20 cellular contexts compared by ENCODE assay signal in the genomic region with DNA sequence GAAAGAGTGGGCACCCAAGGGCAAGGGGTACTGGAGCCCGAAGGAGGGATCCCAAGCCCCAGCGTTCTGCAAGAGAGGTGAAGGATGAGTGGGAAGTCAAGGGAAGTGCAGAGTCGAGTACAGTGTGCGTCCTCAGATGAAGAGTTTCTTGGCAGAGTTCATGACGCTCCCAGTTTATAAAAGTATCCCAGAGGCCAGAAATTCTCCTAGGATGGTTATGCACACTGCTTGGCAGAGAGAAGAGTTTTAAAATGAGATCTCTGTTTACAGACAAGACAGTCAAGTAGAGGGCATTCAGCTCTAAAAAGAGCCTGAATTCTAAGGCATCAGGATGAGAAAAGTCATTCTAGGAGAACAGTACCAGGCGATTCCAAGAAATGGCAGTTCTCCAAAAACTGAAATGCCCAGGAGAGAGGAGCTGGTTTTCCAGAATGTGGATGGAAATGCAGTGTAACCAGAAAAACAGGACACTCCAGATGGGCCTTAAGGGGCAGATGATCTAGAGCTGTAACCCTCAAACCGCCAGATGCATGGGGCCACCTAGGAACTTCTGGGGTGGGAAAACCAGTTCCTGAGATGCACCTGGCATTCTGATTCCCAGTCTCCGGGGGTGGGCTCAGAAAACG.
DNase-seq lines count a peak whose midpoint lies in the region; ATAC-seq, FAIRE-seq and TF ChIP-seq lines count a peak whose summit lies in the region.
"Had no signal": no experiment of that assay in that cellular context is flagged by ENCODE, and none has a peak within 500 bp of the region (broad histone marks: within the 10 kb centered on the region; RNA-seq: fewer than 3 reads in every experiment).

No MANE protein-coding gene starts in this region.

- no peak overlapping the region for H3K4me3 Mint-ChIP-seq in activated T-cell treated with anti-CD3 and anti-CD28 coated beads, Interleukin-2, amount 50 U/mL, for 4 hours
- H3K4me3 Mint-ChIP-seq: IgD-negative memory B cell; stimulated activated naive CD8-positive, alpha-beta T cell treated with anti-CD3 and anti-CD28 coated beads, Interleukin-15, amount 100 ng/mL, for 72 hours had no signal

- H2AFZ ChIP-seq in HepG2 (ENCODE audit: low read length): no peak overlapping the region
- H2AFZ ChIP-seq: GM23248 had no signal

- H3K9ac ChIP-seq in liver (ENCODE audit: low read depth in 1 of 2, low read length in 2 of 2): no peak overlapping the region
- H3K9ac ChIP-seq in HepG2 (ENCODE audit: insufficient read depth, low read depth, low read length): no peak overlapping the region
- H3K9ac ChIP-seq: GM23248 had no signal

- H3K9me3 Mint-ChIP-seq in activated T-cell treated with anti-CD3 and anti-CD28 coated beads, Interleukin-2, amount 50 U/mL, for 4 hours: no peaks in the 10 kb centered on the region
- H3K9me3 Mint-ChIP-seq: activated naive CD4-positive, alpha-beta T cell treated with anti-CD3 and anti-CD28 coated beads, Interleukin-2, amount 50 U/mL, for 72 hours; IgD-negative memory B cell; stimulated activated naive CD8-positive, alpha-beta T cell treated with anti-CD3 and anti-CD28 coated beads, Interleukin-15, amount 100 ng/mL, for 72 hours had no signal

- no peak for TF ChIP-seq CTCF in liver (IDR thresholded peaks at IDR 0.05; ENCODE audit: low read depth, low read length, missing input control)
- no peak for TF ChIP-seq CTCF in HepG2 (CRISPR knock-in tag; IDR thresholded peaks at IDR 0.05)

- CTCF ChIA-PET in HepG2 (lab: Yijun Ruan, JAX; ENCODE audit: low intra/inter-chr PET ratio, low total read pairs): no interaction called here

- no TSS peak for BruUV-seq in HepG2 (replicated peaks; lab: Mats Ljungman, UMichigan)

- H3K27me3 Mint-ChIP-seq in activated T-cell treated with anti-CD3 and anti-CD28 coated beads, Interleukin-2, amount 50 U/mL, for 4 hours (ENCODE audit: low read depth): peaks cover 10% of the 10 kb centered on the region

- TF ChIP-seq POLR2A in HepG2 (IDR thresholded peaks at IDR 0.05; ENCODE audit: insufficient read depth in 1 of 2, low read depth in 2 of 2, low read length in 2 of 2): no peak

- in situ Hi-C loops in HepG2 (cut with HindIII; ENCODE audit: extremely low pct_ligation_motif_present, low pct_unique_long_range_greater_than_20kb): loop anchor here (25.0 kb wide), 1 partner anchor 548 kb away; no protein-coding TSS in a partner anchor

- no peak for ATAC-seq in HepG2
- ATAC-seq in aorta (ENCODE audit: low FRiP score): peak; percentile 21
- ATAC-seq in activated T-cell treated with anti-CD3 and anti-CD28 coated beads, Interleukin-2, amount 50 U/mL, for 4 hours: no peak
- ATAC-seq: activated naive CD4-positive, alpha-beta T cell treated with anti-CD3 and anti-CD28 coated beads, Interleukin-2, amount 50 U/mL, for 72 hours; stimulated activated naive CD8-positive, alpha-beta T cell treated with anti-CD3 and anti-CD28 coated beads, Interleukin-15, amount 100 ng/mL, for 72 hours had no signal

- no peaks in the 10 kb centered on the region for H3K4me1 Mint-ChIP-seq in activated T-cell treated with anti-CD3 and anti-CD28 coated beads, Interleukin-2, amount 50 U/mL, for 4 hours (ENCODE audit: low read depth)
- H3K4me1 Mint-ChIP-seq: stimulated activated naive CD8-positive, alpha-beta T cell treated with anti-CD3 and anti-CD28 coated beads, Interleukin-15, amount 100 ng/mL, for 72 hours had no signal

- H3K4me1 ChIP-seq in liver (ENCODE audit: control insufficient read depth in 4 of 4, insufficient read depth in 4 of 4, low read length in 3 of 4): peaks cover 10 to 75% (median 59%) of the 10 kb centered on the region in 4 donors
- no peaks in the 10 kb centered on the region for H3K4me1 ChIP-seq in HepG2 (ENCODE audit: insufficient read depth, low read length)
- peaks cover 22 to 40% of the 10 kb centered on the region in 2 donors for H3K4me1 ChIP-seq in muscle layer of duodenum (ENCODE audit: control insufficient read depth in 1 of 2, insufficient read depth in 2 of 2, low read length in 2 of 2)
- H3K4me1 ChIP-seq in aorta (ENCODE audit: control insufficient read depth in 1 of 2, insufficient read depth in 2 of 2, low read length in 2 of 2): peaks cover 0 to 3% of the 10 kb centered on the region in 2 donors

- H3K4me3 ChIP-seq in liver (ENCODE audit: low read depth in 1 of 3, low read length in 3 of 3) (no peak overlapping the region), HepG2 (replicated peaks in 1 of 3; ENCODE audit: insufficient read depth in 1 of 3, low read depth in 2 of 3, low read length in 3 of 3) (no peak overlapping the region), muscle layer of duodenum (ENCODE audit: low read depth in 1 of 2, low read length in 2 of 2) (peak overlapping the region in 1 of 2 donors; percentile 22), aorta (ENCODE audit: low read length in 2 of 2) (no peak overlapping the region)
- H3K4me3 ChIP-seq: GM23248, Peyer's patch, smooth muscle cell had no signal

- H3K27ac ChIP-seq in liver (ENCODE audit: low read depth in 1 of 2, low read length in 2 of 2) (peak overlapping the region; percentile 88 to 89), HepG2 (ENCODE audit: extremely low read length, insufficient read depth, low read length) (no peak overlapping the region), muscle layer of duodenum (ENCODE audit: low read length) (peak overlapping the region; percentile 35), aorta (ENCODE audit: low read depth in 1 of 2, low read length in 2 of 2) (no peak overlapping the region)
- H3K27ac ChIP-seq: GM23248 had no signal

- H3K4me2 ChIP-seq in HepG2 (ENCODE audit: low read depth, low read length): no peak overlapping the region
- H3K4me2 ChIP-seq: smooth muscle cell had no signal

- POLR2A ChIA-PET in HepG2 (lab: Yijun Ruan, JAX): no interaction called here

- TF ChIP-seq RAD21 in liver (IDR thresholded peaks at IDR 0.05) (no peak), HepG2 (CRISPR knock-in tag; IDR thresholded peaks at IDR 0.05) (no peak)

- intact Hi-C loops in HepG2 (cut with micrococcal nuclease; ENCODE audit: unreplicated experiment): no loop called here
- intact Hi-C loops in aorta (cut with DNase I): loop anchor here in 1 of 2 donors (10.0 kb wide), 1 partner anchor 221 kb away; no protein-coding TSS in a partner anchor

- no peaks in the 10 kb centered on the region for H3K9me3 ChIP-seq in liver (ENCODE audit: control insufficient read depth in 4 of 4, low read length in 3 of 4)
- H3K9me3 ChIP-seq in HepG2 (ENCODE audit: low read length): no peaks in the 10 kb centered on the region
- H3K9me3 ChIP-seq in muscle layer of duodenum (ENCODE audit: control insufficient read depth in 1 of 2, low read length in 2 of 2): no peaks in the 10 kb centered on the region
- no peaks in the 10 kb centered on the region for H3K9me3 ChIP-seq in aorta (ENCODE audit: control insufficient read depth, low read length)
- H3K9me3 ChIP-seq: Peyer's patch had no signal

- 60% methylated on average over 9 of the region's 9 CpGs for WGBS in liver
- whole genome bisulfite sequencing in HepG2 (ENCODE audit: low lambda C conversion rate): 71% methylated on average over 9 of the region's 9 CpGs
- WGBS in aorta, 2 donors: 50 to 53% methylated on average over 9 of the region's 9 CpGs

- FAIRE-seq in HepG2 (lab: Jason Lieb, UNC): no peak
- FAIRE-seq: endometrium had no signal

- H3K36me3 Mint-ChIP-seq in activated T-cell treated with anti-CD3 and anti-CD28 coated beads, Interleukin-2, amount 50 U/mL, for 4 hours (ENCODE audit: insufficient read depth): no peaks in the 10 kb centered on the region
- H3K36me3 Mint-ChIP-seq: activated naive CD4-positive, alpha-beta T cell treated with anti-CD3 and anti-CD28 coated beads, Interleukin-2, amount 50 U/mL, for 72 hours had no signal

- DNase-seq in HepG2 (ENCODE audit: low spot score) (no peak), fibroblast of peridontal ligament (ENCODE audit: extremely low read depth) (peak; percentile 35), aorta (no peak), hypothalamus (lab: John Stamatoyannopoulos, UW) (no peak), RPMI8226 (no peak)
- DNase-seq in activated T-cell treated with anti-CD3 and anti-CD28 coated beads, Interleukin-2, amount 50 U/mL, for 4 hours: no peak
- DNase-seq: activated CD4-positive, alpha-beta T cell treated with anti-CD3 and anti-CD28 coated beads for 1 hour; activated CD8-positive, alpha-beta memory T cell treated with anti-CD3 and anti-CD28 coated beads, Interleukin-2, amount 50 U/mL, for 4 hours; GM23248; NCI-H1105 treated with DMSO at 0.1 percent for 48 hours; NCI-H524; Peyer's patch; stimulated activated naive CD8-positive, alpha-beta T cell treated with anti-CD3 and anti-CD28 coated beads, Interleukin-15, amount 100 ng/mL, for 72 hours; T-helper 1 cell had no signal

- no peaks in the 10 kb centered on the region for H4K20me1 ChIP-seq in HepG2 (ENCODE audit: insufficient read depth, low read length)

- H3K27me3 ChIP-seq in liver (ENCODE audit: control insufficient read depth in 4 of 4, insufficient read depth in 4 of 4, low read length in 3 of 4) (no peaks in the 10 kb centered on the region), HepG2 (ENCODE audit: control insufficient read depth in 1 of 2, insufficient read depth in 2 of 2, low read length in 2 of 2) (no peaks in the 10 kb centered on the region), muscle layer of duodenum (ENCODE audit: low read depth, low read length) (no peaks in the 10 kb centered on the region), aorta (ENCODE audit: control insufficient read depth in 1 of 2, insufficient read depth in 2 of 2, low read length in 1 of 2) (no peaks in the 10 kb centered on the region)
- H3K27me3 ChIP-seq: Peyer's patch had no signal

- TF ChIP-seq EP300 in HepG2 (IDR thresholded peaks at IDR 0.05; ENCODE audit: low read depth in 2 of 2, low read length in 2 of 2) (no peak), HepG2 (CRISPR knock-in tag; IDR thresholded peaks at IDR 0.05; ENCODE audit: borderline replicate concordance) (no peak)

- H3K36me3 ChIP-seq in liver (ENCODE audit: control insufficient read depth in 4 of 4, insufficient read depth in 3 of 4, low read depth in 1 of 4, low read length in 3 of 4) (peaks cover 0 to 4% (median 0%) of the 10 kb centered on the region in 4 donors), HepG2 (replicated peaks in 1 of 2; ENCODE audit: control insufficient read depth in 1 of 2, insufficient read depth in 2 of 2, low read length in 2 of 2) (no peaks in the 10 kb centered on the region), muscle layer of duodenum (ENCODE audit: control insufficient read depth in 1 of 2, insufficient read depth in 2 of 2, low read length in 2 of 2) (no peaks in the 10 kb centered on the region), aorta (ENCODE audit: control insufficient read depth in 1 of 2, insufficient read depth in 2 of 2, low read length in 1 of 2) (peaks cover 0 to 2% of the 10 kb centered on the region in 2 donors)
- H3K36me3 ChIP-seq: Peyer's patch had no signal

- no peaks in the 10 kb centered on the region for H3K79me2 ChIP-seq in HepG2 (ENCODE audit: insufficient read depth, low read length)

TF ChIP-seq in liver, 16 proteins besides CTCF, POLR2A, EP300 and RAD21 (continues in another document):
- TF ChIP-seq JUND (IDR thresholded peaks at IDR 0.05): no peak
- TF ChIP-seq SP1 (IDR thresholded peaks at IDR 0.05): no peak

TF ChIP-seq in HepG2, 621 proteins besides CTCF, POLR2A, EP300 and RAD21 (continues in another document):
- TF ChIP-seq SPEN (CRISPR knock-in tag; IDR thresholded peaks at IDR 0.05; ENCODE audit: low read depth) (no peak), MAZ (IDR thresholded peaks at IDR 0.05; ENCODE audit: borderline replicate concordance, low read depth, low read length) (no peak), MAZ (CRISPR knock-in tag; IDR thresholded peaks at IDR 0.05; ENCODE audit: low read depth) (no peak)

Comparison
In these comparisons a context has a peak if more than half of its experiments do, and no peak if none do; other contexts are left out.
1. H3K27ac ChIP-seq: peak in liver (2 of 2) and muscle layer of duodenum (single experiment); none in HepG2 (single experiment) and aorta (0 of 2).